Comparison of ENCODE assay signal across 9 cellular contexts in the genomic region with DNA sequence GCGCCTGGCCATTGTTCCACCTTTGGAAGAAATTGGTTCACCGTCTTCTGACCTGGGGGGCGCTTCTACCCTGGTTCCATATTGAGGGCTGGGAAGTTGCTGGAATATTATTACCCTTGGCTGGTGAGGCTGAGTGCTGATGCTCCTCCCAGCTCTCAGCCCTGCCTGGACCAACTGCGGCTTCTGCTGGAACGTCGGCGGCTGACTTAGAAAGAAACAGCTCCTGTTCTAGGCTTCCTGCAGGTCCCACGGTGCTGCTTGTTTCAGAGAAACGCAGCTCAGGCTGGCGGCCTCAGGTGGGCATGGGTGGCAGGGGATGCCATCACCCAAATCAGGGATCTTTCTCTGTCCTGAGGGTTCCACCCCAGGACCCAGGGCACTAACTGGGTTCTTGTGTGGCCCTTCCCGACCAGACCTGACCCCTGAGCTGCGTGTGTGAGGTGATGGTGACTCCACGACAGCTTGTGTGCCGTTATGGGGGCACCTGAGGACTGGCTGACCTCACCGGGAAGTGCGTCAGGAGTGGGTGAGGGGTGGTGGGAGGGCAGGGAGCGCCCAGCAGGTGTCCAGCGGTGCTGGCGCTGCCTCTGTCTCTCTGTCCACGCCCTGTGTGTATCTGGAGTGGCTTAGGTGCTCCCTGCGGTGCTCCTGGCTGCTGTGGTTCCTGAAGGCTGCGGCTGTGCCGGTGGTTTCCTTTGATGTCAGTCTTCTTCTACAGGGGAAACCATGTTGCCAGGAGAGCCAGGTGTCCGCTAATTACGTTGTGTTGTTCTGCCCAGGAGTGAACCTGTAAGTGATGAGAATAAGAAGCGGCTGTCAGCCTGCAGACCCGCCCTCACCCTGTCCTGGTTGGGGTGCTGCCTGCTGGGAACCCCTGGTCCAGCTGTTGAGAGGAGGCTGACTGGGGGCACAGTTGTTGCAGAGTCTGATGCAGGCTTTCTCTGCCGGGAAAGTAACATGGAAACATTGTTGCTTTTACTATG. TPM values are rescaled to one million over a fixed set of nuclear protein-coding genes. Genes with fewer than 3 reads are reported as not detected.
DNase-seq lines count a peak whose midpoint lies in the region; ATAC-seq, FAIRE-seq and TF ChIP-seq lines count a peak whose summit lies in the region.
"Had no signal": no experiment of that assay in that cellular context is flagged by ENCODE, and none has a peak within 500 bp of the region (broad histone marks: within the 10 kb centered on the region; RNA-seq: fewer than 3 reads in every experiment).

No MANE protein-coding gene starts in this region.

- no peaks in the 10 kb centered on the region for H3K27me3 Mint-ChIP-seq in activated naive CD8-positive, alpha-beta T cell treated with anti-CD3 and anti-CD28 coated beads, Interleukin-2, amount 50 U/mL, for 24 hours
- peaks cover 0 to 1% (median 0%) of the 10 kb centered on the region in 5 donors for H3K27me3 Mint-ChIP-seq in naive thymus-derived CD8-positive, alpha-beta T cell

- intact Hi-C loops in A673 (cut with micrococcal nuclease; ENCODE audit: unreplicated experiment): no loop called here

- no peak for FAIRE-seq in urothelium cell line (lab: Jason Lieb, UNC)
- FAIRE-seq: pancreas had no signal

- H3K36me3 ChIP-seq in A673 (ENCODE audit: insufficient read depth, low read length, poor library complexity, severe bottlenecking): peaks cover 7% of the 10 kb centered on the region
- H3K36me3 ChIP-seq: pancreas had no signal

- no peak for TF ChIP-seq CTCF in A673 (conservative IDR thresholded peaks at IDR 0.05; ENCODE audit: low read depth, low read length)

- peak overlapping the region; percentile 28 for H3K27ac Mint-ChIP-seq in activated naive CD8-positive, alpha-beta T cell treated with anti-CD3 and anti-CD28 coated beads, Interleukin-2, amount 50 U/mL, for 24 hours
- H3K27ac Mint-ChIP-seq in naive thymus-derived CD8-positive, alpha-beta T cell: peak overlapping the region; percentile 90 to 99 (median 98)

- BruUV-seq in A673 (replicated peaks; lab: Mats Ljungman, UMichigan): no TSS peak

- H3K9me3 ChIP-seq in A673 (ENCODE audit: low read depth, low read length, poor library complexity, severe bottlenecking): no peaks in the 10 kb centered on the region
- H3K9me3 ChIP-seq: pancreas had no signal

- H3K4me1 ChIP-seq in A673 (ENCODE audit: insufficient read depth, low read length, poor library complexity, severe bottlenecking): peaks cover 59% of the 10 kb centered on the region

- H3K9me3 Mint-ChIP-seq in activated naive CD8-positive, alpha-beta T cell treated with anti-CD3 and anti-CD28 coated beads, Interleukin-2, amount 50 U/mL, for 24 hours: no peaks in the 10 kb centered on the region
- H3K9me3 Mint-ChIP-seq in naive thymus-derived CD8-positive, alpha-beta T cell: no peaks in the 10 kb centered on the region

- H3K4me3 ChIP-seq in A673 (ENCODE audit: low read depth, low read length, poor library complexity, severe bottlenecking): no peak overlapping the region
- H3K4me3 ChIP-seq: pancreas had no signal

- POLR2A ChIA-PET in A673 (lab: Charles Lee; ENCODE audit: low non-redundant PET): no interaction called here
- POLR2A ChIA-PET in naive thymus-derived CD8-positive, alpha-beta T cell (lab: Charles Lee): interaction anchor here (0.6 to 20.9 kb wide), 9 partner anchors 8 to 79 kb away, joined by 3 to 388 read pairs (median 5); no protein-coding TSS in a partner anchor

- no peak for ATAC-seq in activated naive CD8-positive, alpha-beta T cell treated with anti-CD3 and anti-CD28 coated beads, Interleukin-2, amount 50 U/mL, for 24 hours
- ATAC-seq in naive thymus-derived CD8-positive, alpha-beta T cell: peak; percentile 33 to 34
- ATAC-seq: pancreas had no signal

- in situ Hi-C loops in ACHN (cut with HindIII; ENCODE audit: low pct_ligation_motif_present, low pct_unique_long_range_greater_than_20kb, low sequenced_read_pairs): no loop called here

- DNase-seq in A673 (ENCODE audit: low spot score) (no peak), NCI-H2081 treated with DMSO at 0.1 percent for 48 hours (lab: John Stamatoyannopoulos, UW) (peak; percentile 14), ACHN (no peak), amniotic stem cell (lab: John Stamatoyannopoulos, UW) (no peak), hypothalamus (lab: John Stamatoyannopoulos, UW) (no peak), urothelium cell line (ENCODE audit: low spot score) (no peak)
- DNase-seq in activated naive CD8-positive, alpha-beta T cell treated with anti-CD3 and anti-CD28 coated beads, Interleukin-2, amount 50 U/mL, for 24 hours: peak; percentile 36
- DNase-seq in naive thymus-derived CD8-positive, alpha-beta T cell: peak in 9 of 10 donors; percentile 37 to 85 (median 63)

- peak overlapping the region; percentile 31 for H3K27ac ChIP-seq in A673 (ENCODE audit: low read depth, low read length, poor library complexity, severe bottlenecking)

- H3K4me1 Mint-ChIP-seq in activated naive CD8-positive, alpha-beta T cell treated with anti-CD3 and anti-CD28 coated beads, Interleukin-2, amount 50 U/mL, for 24 hours: peaks cover 85% of the 10 kb centered on the region
- peaks cover 37 to 94% (median 88%) of the 10 kb centered on the region in 4 donors for H3K4me1 Mint-ChIP-seq in naive thymus-derived CD8-positive, alpha-beta T cell

- H3K27me3 ChIP-seq in A673 (replicated peaks; ENCODE audit: insufficient read depth, low read depth, low read length, poor library complexity): no peaks in the 10 kb centered on the region
- H3K27me3 ChIP-seq: pancreas had no signal

- peak overlapping the region; percentile 6 for H3K4me3 Mint-ChIP-seq in activated naive CD8-positive, alpha-beta T cell treated with anti-CD3 and anti-CD28 coated beads, Interleukin-2, amount 50 U/mL, for 24 hours
- H3K4me3 Mint-ChIP-seq in naive thymus-derived CD8-positive, alpha-beta T cell: peak overlapping the region; percentile 69 to 98 (median 80)

- CTCF ChIA-PET in A673 (lab: Charles Lee): no interaction called here

- H3K36me3 Mint-ChIP-seq in activated naive CD8-positive, alpha-beta T cell treated with anti-CD3 and anti-CD28 coated beads, Interleukin-2, amount 50 U/mL, for 24 hours (ENCODE audit: low read depth): peaks cover 8% of the 10 kb centered on the region
- H3K36me3 Mint-ChIP-seq in naive thymus-derived CD8-positive, alpha-beta T cell: peaks cover 0 to 18% (median 12%) of the 10 kb centered on the region in 3 donors

RNA-seq across cellular contexts. Expression of gene SKI, which starts 8.9 kb away (rescaled TPM):
- total RNA-seq in A673 (2021): 84.9 and 88.1 TPM in 2 replicates
- 100 to 1,000 TPM in 1 of 2 experiments, 10 to 100 TPM in 1; 98.3 to 105 TPM for total RNA-seq in naive thymus-derived CD8-positive, alpha-beta T cell
- polyA plus RNA-seq in naive thymus-derived CD8-positive, alpha-beta T cell: under 1 TPM; 0.30 to 0.80 (median 0.53) TPM

RNA-seq across cellular contexts. Expression of gene FAAP20, which starts 42.4 kb away (rescaled TPM):
- 114 and 119 TPM in 2 replicates for total RNA-seq in A673 (2021)
- 10 to 100 TPM; 39.4 to 49.3 TPM for total RNA-seq in naive thymus-derived CD8-positive, alpha-beta T cell
- 10 to 100 TPM; 70.1 to 76.6 (median 74.9) TPM for polyA plus RNA-seq in naive thymus-derived CD8-positive, alpha-beta T cell

Comparison
In these comparisons a context has a peak if more than half of its experiments do, and no peak if none do; other contexts are left out.
1. DNase-seq: peak in NCI-H2081 treated with DMSO at 0.1 percent for 48 hours (single experiment), activated naive CD8-positive, alpha-beta T cell treated with anti-CD3 and anti-CD28 coated beads, Interleukin-2, amount 50 U/mL, for 24 hours (single experiment) and naive thymus-derived CD8-positive, alpha-beta T cell (9 of 10); none in A673 (single experiment), ACHN (single experiment), amniotic stem cell (single experiment), hypothalamus (0 of 51) and urothelium cell line (single experiment).